Comparison of ENCODE assay signal across 32 cellular contexts in genomic region chr3:148629006-148629405, GRCh38.
A peak's percentile ranks its signal among the peaks of the same experiment; 100 is the strongest.
DNase-seq lines count a peak whose midpoint lies in the region; ATAC-seq, FAIRE-seq and TF ChIP-seq lines count a peak whose summit lies in the region.
"Had no signal": no experiment of that assay in that cellular context is flagged by ENCODE, and none has a peak within 500 bp of the region (broad histone marks: within the 10 kb centered on the region; RNA-seq: fewer than 3 reads in every experiment).

No MANE protein-coding gene starts in this region.

- no peak overlapping the region for H2AK5ac ChIP-seq in neuronal stem cell (ENCODE audit: low read depth, low read length)

- no peak overlapping the region for H3K4ac ChIP-seq in neuronal stem cell (ENCODE audit: low read length)

- no peak overlapping the region for H3K23ac ChIP-seq in neuronal stem cell (ENCODE audit: low read depth, low read length, poor library complexity)

- no peak overlapping the region for H2BK15ac ChIP-seq in neuronal stem cell (ENCODE audit: low read length)

- TF ChIP-seq EP300 in HepG2 (IDR thresholded peaks at IDR 0.05; ENCODE audit: low read depth in 2 of 2, low read length in 2 of 2) (no peak), HepG2 (CRISPR knock-in tag; IDR thresholded peaks at IDR 0.05; ENCODE audit: borderline replicate concordance) (no peak), A549 (IDR thresholded peaks at IDR 0.05) (no peak), GM12878 (IDR thresholded peaks at IDR 0.05; ENCODE audit: borderline replicate concordance in 1 of 2, control insufficient read depth in 1 of 2, low read depth in 2 of 2, low read length in 2 of 2) (no peak)

- BruUV-seq in HepG2 (replicated peaks; lab: Mats Ljungman, UMichigan), result no TSS peak
- BruUV-seq in GM12878 (replicated peaks; lab: Mats Ljungman, UMichigan), result no TSS peak

- no peak overlapping the region for H3K27ac ChIP-seq in HepG2 (ENCODE audit: extremely low read length, insufficient read depth, low read length)
- no peak overlapping the region for H3K27ac ChIP-seq in right lobe of liver
- no peak overlapping the region for H3K27ac ChIP-seq in A549
- no peak overlapping the region for H3K27ac ChIP-seq in GM12878 (ENCODE audit: control insufficient read depth, insufficient read depth)
- no peak overlapping the region for H3K27ac ChIP-seq in neuronal stem cell (replicated peaks; ENCODE audit: low read length)
- H3K27ac ChIP-seq: 22Rv1; BLaER1; BLaER1 treated with 17β-estradiol and CSF1 and Interleukin-3, amounts not matched to agents 10 nM and 100 nM; C4-2B had no signal

- intact Hi-C loops in HepG2 (cut with micrococcal nuclease; ENCODE audit: unreplicated experiment), result no loop called here
- intact Hi-C loops in right lobe of liver (cut with DNase I), result no loop called here
- intact Hi-C loops in GM12878 (cut with micrococcal nuclease; ENCODE audit: unreplicated experiment), result no loop called here

- H2BK5ac ChIP-seq in neuronal stem cell (ENCODE audit: low read length), result no peak overlapping the region

- no peak overlapping the region for H3K14ac ChIP-seq in neuronal stem cell (ENCODE audit: low read length)

- no peaks in the 10 kb centered on the region for H3K79me1 ChIP-seq in neuronal stem cell (ENCODE audit: low read depth, low read length)

- H4K91ac ChIP-seq in neuronal stem cell (ENCODE audit: low read depth, low read length, poor library complexity), result no peak overlapping the region

- SMC1A ChIA-PET in GM12878 (lab: Charles Lee; ENCODE audit: uncharacterized antibody, unreplicated experiment), result no interaction called here

- no peak overlapping the region for H3K4me3 ChIP-seq in HepG2 (replicated peaks in 1 of 3; ENCODE audit: insufficient read depth in 1 of 3, low read depth in 2 of 3, low read length in 3 of 3)
- H3K4me3 ChIP-seq in right lobe of liver, result no peak overlapping the region
- H3K4me3 ChIP-seq in A549, result no peak overlapping the region
- no peak overlapping the region for H3K4me3 ChIP-seq in GM12878
- no peak overlapping the region for H3K4me3 ChIP-seq in neuronal stem cell (ENCODE audit: low read length in 2 of 2)
- H3K4me3 ChIP-seq: BLaER1; BLaER1 treated with 17β-estradiol and CSF1 and Interleukin-3, amounts not matched to agents 10 nM and 100 nM had no signal

- no peak overlapping the region for H2BK120ac ChIP-seq in neuronal stem cell (ENCODE audit: low read depth, low read length)

- H3K9ac ChIP-seq in HepG2 (ENCODE audit: insufficient read depth, low read depth, low read length) (no peak overlapping the region), GM12878 (ENCODE audit: control insufficient read depth, insufficient read depth, low read length) (no peak overlapping the region), neuronal stem cell (ENCODE audit: low read depth, low read length, poor library complexity) (no peak overlapping the region)
- H3K9ac ChIP-seq: BLaER1; BLaER1 treated with 17β-estradiol and CSF1 and Interleukin-3, amounts not matched to agents 10 nM and 100 nM had no signal

- H3K9me3 ChIP-seq in HepG2 (ENCODE audit: low read length) (peaks cover 18% of the 10 kb centered on the region; the same call in 1 of the 2 replicates), right lobe of liver (no peaks in the 10 kb centered on the region), A549 (peaks cover 3% of the 10 kb centered on the region; the same call in 1 of the 3 replicates), GM12878 (replicated peaks; ENCODE audit: control insufficient read depth, insufficient read depth, low read length) (no peaks in the 10 kb centered on the region), neuronal stem cell (replicated peaks in 1 of 2; ENCODE audit: control insufficient read depth in 2 of 2, insufficient read depth in 1 of 2, low read depth in 1 of 2, low read length in 2 of 2) (no peaks in the 10 kb centered on the region)
- H3K9me3 ChIP-seq: BE2C; BLaER1; BLaER1 treated with 17β-estradiol and CSF1 and Interleukin-3, amounts not matched to agents 10 nM and 100 nM; Caco-2 had no signal

- no peak overlapping the region for H4K8ac ChIP-seq in neuronal stem cell (ENCODE audit: low read depth, low read length)

- 87% methylated on average over 1 of the region's 1 CpG for WGBS in HepG2 (ENCODE audit: low lambda C conversion rate)
- 75% methylated on average over 1 of the region's 1 CpG for WGBS in right lobe of liver (ENCODE audit: insufficient coverage, low coverage, low lambda C conversion rate, missing lambda C conversion rate)
- WGBS in A549 (ENCODE audit: missing lambda C conversion rate), result 56% methylated on average over 1 of the region's 1 CpG
- WGBS in GM12878 (ENCODE audit: insufficient coverage, insufficient replicate concordance, low lambda C conversion rate, missing lambda C conversion rate), result 0% methylated on average over 1 of the region's 1 CpG
- WGBS in neuronal stem cell (ENCODE audit: extremely low coverage in 2 of 2, insufficient read length in 2 of 2, insufficient replicate concordance in 1 of 2), 2 donors, result no CpG with 5 or more reads among the region's 1 CpG

- H4K20me1 ChIP-seq in HepG2 (ENCODE audit: insufficient read depth, low read length), result no peaks in the 10 kb centered on the region
- H4K20me1 ChIP-seq in GM12878 (ENCODE audit: control insufficient read depth, insufficient read depth), result no peaks in the 10 kb centered on the region
- H4K20me1 ChIP-seq: BLaER1; BLaER1 treated with 17β-estradiol and CSF1 and Interleukin-3, amounts not matched to agents 10 nM and 100 nM had no signal

- H2BK12ac ChIP-seq in neuronal stem cell (ENCODE audit: low read length), result no peak overlapping the region

- POLR2A ChIA-PET in HepG2 (lab: Yijun Ruan, JAX), result no interaction called here
- POLR2A ChIA-PET in A549 (lab: Yijun Ruan, JAX), result no interaction called here
- POLR2A ChIA-PET in GM12878 (lab: Charles Lee), result no interaction called here

- H3K18ac ChIP-seq in neuronal stem cell (ENCODE audit: low read length), result no peak overlapping the region

- TF ChIP-seq CTCF in HepG2 (CRISPR knock-in tag; IDR thresholded peaks at IDR 0.05) (no peak), right lobe of liver (IDR thresholded peaks at IDR 0.05) (no peak), A549 (IDR thresholded peaks at IDR 0.05) (no peak), GM12878 (IDR thresholded peaks at IDR 0.05 in 2 of 3, conservative IDR thresholded peaks at IDR 0.05 in 1 of 3; ENCODE audit: control insufficient read depth in 2 of 3, extremely low read depth in 1 of 3, insufficient read depth in 1 of 3, low read depth in 3 of 3, low read length in 3 of 3) (no peak)

- TF ChIP-seq POLR2A in HepG2 (IDR thresholded peaks at IDR 0.05; ENCODE audit: insufficient read depth in 1 of 2, low read depth in 2 of 2, low read length in 2 of 2), result no peak
- TF ChIP-seq POLR2A in right lobe of liver (IDR thresholded peaks at IDR 0.05), result no peak
- TF ChIP-seq POLR2A in A549 (IDR thresholded peaks at IDR 0.05; ENCODE audit: low read length), result no peak
- no peak for TF ChIP-seq POLR2A in GM12878 (IDR thresholded peaks at IDR 0.05; ENCODE audit: low read depth, low read length)

- TF ChIP-seq RAD21 in HepG2 (CRISPR knock-in tag; IDR thresholded peaks at IDR 0.05), result no peak
- no peak for TF ChIP-seq RAD21 in A549 (conservative IDR thresholded peaks at IDR 0.05 in 1 of 2, IDR thresholded peaks at IDR 0.05 in 1 of 2)
- TF ChIP-seq RAD21 in GM12878 (IDR thresholded peaks at IDR 0.05; ENCODE audit: insufficient read depth, low read depth, low read length), result no peak

- H3K27me3 ChIP-seq in HepG2 (ENCODE audit: control insufficient read depth in 1 of 2, insufficient read depth in 2 of 2, low read length in 2 of 2) (no peaks in the 10 kb centered on the region), right lobe of liver (no peaks in the 10 kb centered on the region), GM12878 (replicated peaks in 1 of 2; ENCODE audit: control insufficient read depth in 2 of 2, insufficient read depth in 2 of 2, low read length in 1 of 2) (no peaks in the 10 kb centered on the region), neuronal stem cell (ENCODE audit: control insufficient read depth in 3 of 3, insufficient read depth in 3 of 3, low read depth in 1 of 3, low read length in 3 of 3) (no peaks in the 10 kb centered on the region)
- H3K27me3 ChIP-seq: BE2C; BLaER1; BLaER1 treated with 17β-estradiol and CSF1 and Interleukin-3, amounts not matched to agents 10 nM and 100 nM had no signal

- DNase-seq in HepG2 (ENCODE audit: low spot score) (no peak), right lobe of liver (no peak), A549 (ENCODE audit: low read depth in 1 of 2, low spot score in 1 of 2) (no peak), GM12878 (ENCODE audit: low read depth, low spot score) (no peak), neuronal stem cell (ENCODE audit: low spot score) (no peak)
- no peak for DNase-seq in stimulated activated naive CD4-positive, alpha-beta T cell treated with Interleukin-2 at 50 U/mL for 16 hours (lab: John Stamatoyannopoulos, UW)
- DNase-seq: 8988T; ACHN; AML-193; BE2C; C1 segment of cervical spinal cord; Caco-2; Calu3; CD4-positive, alpha-beta memory T cell; CD4-positive, alpha-beta T cell; CD4-positive, CD25-positive, alpha-beta regulatory T cell; CD8-positive, alpha-beta memory T cell; CD8-positive, alpha-beta T cell; COR-L47; DMS 273 treated with DMSO at 0.1 percent for 48 hours; DMS153; DMS53; DMS79; DMS79 treated with DMSO at 0.1 percent for 48 hours; DND-41; EL had no signal

- H2AFZ ChIP-seq in HepG2 (ENCODE audit: low read length), result no peak overlapping the region
- H2AFZ ChIP-seq in GM12878 (ENCODE audit: control insufficient read depth, low read depth, low read length), result no peak overlapping the region
- no peak overlapping the region for H2AFZ ChIP-seq in neuronal stem cell (ENCODE audit: low read length)

- H3K36me3 ChIP-seq in HepG2 (replicated peaks in 1 of 2; ENCODE audit: control insufficient read depth in 1 of 2, insufficient read depth in 2 of 2, low read length in 2 of 2) (no peaks in the 10 kb centered on the region), right lobe of liver (no peaks in the 10 kb centered on the region), GM12878 (ENCODE audit: control insufficient read depth in 2 of 2, insufficient read depth in 2 of 2, low read length in 1 of 2) (no peaks in the 10 kb centered on the region), neuronal stem cell (replicated peaks in 1 of 2; ENCODE audit: control insufficient read depth in 2 of 2, insufficient read depth in 2 of 2, low read length in 2 of 2) (peaks cover 0 to 2% of the 10 kb centered on the region in 2 donors)
- H3K36me3 ChIP-seq: BE2C; BLaER1; BLaER1 treated with 17β-estradiol and CSF1 and Interleukin-3, amounts not matched to agents 10 nM and 100 nM had no signal

- no peak for ATAC-seq in HepG2
- ATAC-seq in right lobe of liver, result no peak
- ATAC-seq in A549, result no peak
- ATAC-seq in GM12878, result no peak
- ATAC-seq: CD8-positive, alpha-beta T cell had no signal

- FAIRE-seq in HepG2 (lab: Jason Lieb, UNC) (no peak), A549 (lab: Jason Lieb, UNC) (no peak), GM12878 (lab: Jason Lieb, UNC) (peak; percentile 27)
- FAIRE-seq: A204.1, D721Med had no signal

- H3K4me1 ChIP-seq in HepG2 (ENCODE audit: insufficient read depth, low read length) (peaks cover 18% of the 10 kb centered on the region), right lobe of liver (peaks cover 0 to 4% (median 0%) of the 10 kb centered on the region in 4 donors), A549 (peaks cover 18% of the 10 kb centered on the region; the same call in 2 of the 3 replicates), GM12878 (ENCODE audit: control insufficient read depth, insufficient read depth, low read length) (no peaks in the 10 kb centered on the region), neuronal stem cell (ENCODE audit: control insufficient read depth in 2 of 2, insufficient read depth in 1 of 2, low read depth in 1 of 2, low read length in 2 of 2) (no peaks in the 10 kb centered on the region)
- H3K4me1 ChIP-seq: BE2C; BLaER1; BLaER1 treated with 17β-estradiol and CSF1 and Interleukin-3, amounts not matched to agents 10 nM and 100 nM had no signal

- no peak overlapping the region for H3K4me2 ChIP-seq in HepG2 (ENCODE audit: low read depth, low read length)
- H3K4me2 ChIP-seq in A549, result no peak overlapping the region
- H3K4me2 ChIP-seq in GM12878 (ENCODE audit: control insufficient read depth, insufficient read depth), result no peak overlapping the region
- H3K4me2 ChIP-seq in neuronal stem cell (ENCODE audit: insufficient read depth, low read length, poor library complexity, severe bottlenecking), result no peak overlapping the region
- H3K4me2 ChIP-seq: BLaER1; BLaER1 treated with 17β-estradiol and CSF1 and Interleukin-3, amounts not matched to agents 10 nM and 100 nM had no signal

- RAD21 ChIA-PET in GM12878 (lab: Charles Lee; ENCODE audit: unreplicated experiment), result no interaction called here

- CTCF ChIA-PET in HepG2 (lab: Yijun Ruan, JAX; ENCODE audit: low intra/inter-chr PET ratio, low total read pairs) (no interaction called here), A549 (lab: Yijun Ruan, JAX) (no interaction called here), GM12878 (lab: Yijun Ruan, JAX) (no interaction called here)

- H3K79me2 ChIP-seq in HepG2 (ENCODE audit: insufficient read depth, low read length) (no peaks in the 10 kb centered on the region), GM12878 (ENCODE audit: control insufficient read depth, insufficient read depth, low read length) (no peaks in the 10 kb centered on the region)

- in situ Hi-C loops in HepG2 (cut with HindIII; ENCODE audit: extremely low pct_ligation_motif_present, low pct_unique_long_range_greater_than_20kb), result no loop called here
- in situ Hi-C loops in GM12878 (cut with MboI), result no loop called here
